22 cellular contexts compared by ENCODE assay signal in genomic region chr1:223802032-223802431, GRCh38. TPM values are rescaled to one million over a fixed set of nuclear protein-coding genes. Genes with fewer than 3 reads are reported as not detected.
DNase-seq lines count a peak whose midpoint lies in the region; ATAC-seq and TF ChIP-seq lines count a peak whose summit lies in the region.
"Had no signal": no experiment of that assay in that cellular context is flagged by ENCODE, and none has a peak within 500 bp of the region (broad histone marks: within the 10 kb centered on the region; RNA-seq: fewer than 3 reads in every experiment).

No MANE protein-coding gene starts in this region.

- H3K27ac ChIP-seq in caudate nucleus (ENCODE audit: low read depth, low read length) (peak overlapping the region; percentile 94), suprapubic skin (no peak overlapping the region), breast epithelium (no peak overlapping the region)
- H3K27ac ChIP-seq: A549, KMS-11, RWPE1 had no signal

- TF ChIP-seq POLR2A in suprapubic skin (IDR thresholded peaks at IDR 0.05) (no peak), breast epithelium (IDR thresholded peaks at IDR 0.05) (no peak)

- intact Hi-C loops in breast epithelium (cut with DNase I; ENCODE audit: low total_unique reads) = no loop called here

- WGBS in suprapubic skin = 88% methylated on average over 7 of the region's 7 CpGs

- no peaks in the 10 kb centered on the region for H3K4me1 ChIP-seq in suprapubic skin
- no peaks in the 10 kb centered on the region for H3K4me1 ChIP-seq in breast epithelium
- H3K4me1 ChIP-seq: A549, BE2C had no signal

- H3K9me3 ChIP-seq in suprapubic skin = no peaks in the 10 kb centered on the region
- no peaks in the 10 kb centered on the region for H3K9me3 ChIP-seq in breast epithelium
- H3K9me3 ChIP-seq: A549, BE2C, SK-N-SH had no signal

- DNase-seq in Ammon's horn (ENCODE audit: low spot score) (peak; percentile 62), caudate nucleus (lab: John Stamatoyannopoulos, UW) (peak in 8 of 61 donors; percentile 10 to 44 (median 20)), hippocampal formation (lab: John Stamatoyannopoulos, UW) (peak; percentile 11 to 39), pons (ENCODE audit: low spot score) (peak; percentile 70), suprapubic skin (ENCODE audit: low spot score in 2 of 2) (no peak), breast epithelium (ENCODE audit: low spot score in 2 of 2) (no peak)
- DNase-seq: BE2C, DMS53, GDM1, IMR-90, MV-4-11, NCI-H1417, NCI-H187 treated with DMSO at 0.1 percent for 48 hours, NCI-H2227 treated with DMSO at 0.1 percent for 48 hours, NCI-H510A, NCI-H748 treated with DMSO at 0.1 percent for 48 hours, SIG-M5, SK-N-SH had no signal

- no peak for TF ChIP-seq CTCF in suprapubic skin (IDR thresholded peaks at IDR 0.05)
- TF ChIP-seq CTCF in breast epithelium (IDR thresholded peaks at IDR 0.05) = no peak

- H3K36me3 ChIP-seq in suprapubic skin (peaks cover 86% of the 10 kb centered on the region), breast epithelium (no peaks in the 10 kb centered on the region)

- H3K4me3 ChIP-seq in suprapubic skin = no peak overlapping the region
- H3K4me3 ChIP-seq in breast epithelium = no peak overlapping the region
- H3K4me3 ChIP-seq: A549 had no signal

- H3K27me3 ChIP-seq in suprapubic skin (no peaks in the 10 kb centered on the region), breast epithelium (no peaks in the 10 kb centered on the region)
- H3K27me3 ChIP-seq: BE2C had no signal

- no peak for TF ChIP-seq EP300 in suprapubic skin (IDR thresholded peaks at IDR 0.05)

- no peak for ATAC-seq in GM21447 (IDR thresholded peaks at IDR 0.05; ENCODE audit: unreplicated experiment)
- ATAC-seq: A549 had no signal

RNA-seq across cellular contexts. Expression of gene TP53BP2, which starts 43.7 kb away (rescaled TPM):
- total RNA-seq in suprapubic skin (10 to 100 TPM; 33.2 to 80.5 (median 55.8) TPM), breast epithelium (10 to 100 TPM; 31.4 to 46.8 (median 38.0) TPM)

Comparison
In these comparisons a context has a peak if more than half of its experiments do, and no peak if none do; other contexts are left out.
1. DNase-seq: peak in Ammon's horn (single experiment), hippocampal formation (2 of 2) and pons (single experiment); none in suprapubic skin (0 of 2) and breast epithelium (0 of 2).